Comparison of ENCODE assay signal across 28 cellular contexts in genomic region chr9:94851467-94851866, GRCh38.
"Had no signal": no experiment of that assay in that cellular context is flagged by ENCODE, and none has a peak within 500 bp of the region (broad histone marks: within the 10 kb centered on the region; RNA-seq: fewer than 3 reads in every experiment).

No MANE protein-coding gene starts in this region.

- H3K9me3 ChIP-seq: adrenal gland, body of pancreas, breast epithelium, SJCRH30 had no signal

- H3K27me3 Mint-ChIP-seq: activated CD4-positive, alpha-beta T cell treated with anti-CD3 and anti-CD28 coated beads, Interleukin-2, amount 10 ng/mL, durations not matched to agents 24 days and 14 days; activated T-cell treated with anti-CD3 and anti-CD28 coated beads, Interleukin-2, amount 50 U/mL, for 24 hours had no signal

- H3K36me3 ChIP-seq: adrenal gland, breast epithelium, SJCRH30, WERI-Rb-1 had no signal

- DNase-seq: activated CD4-positive, alpha-beta T cell treated with anti-CD3 and anti-CD28 coated beads for 1 hour; activated CD4-positive, alpha-beta T cell treated with anti-CD3 and anti-CD28 coated beads, Interleukin-2, amount 10 ng/mL, durations not matched to agents 24 days and 14 days; activated CD4-positive, alpha-beta T cell treated with anti-CD3 and anti-CD28 coated beads, Interleukin-2, amount 50 U/mL, for 48 hours; activated CD4-positive, CD25-positive, alpha-beta regulatory T cell; activated CD8-positive, alpha-beta T cell treated with anti-CD3 and anti-CD28 coated beads, Interleukin-2, amount 10 ng/mL, durations not matched to agents 7 days and 5 days; activated gamma-delta T cell; activated naive CD4-positive, alpha-beta T cell treated with anti-CD3 and anti-CD28 coated beads for 36 hours; activated T-cell treated with anti-CD3 and anti-CD28 coated beads, Interleukin-2, amount 50 U/mL, for 24 hours; adrenal gland; body of pancreas; Karpas-422; KBM-7; NCI-H1105 treated with DMSO at 0.1 percent for 48 hours; NCI-H1436; NCI-H1694; NCI-H1930; NCI-H2081 treated with DMSO at 0.1 percent for 48 hours; NCI-H345; NCI-H524 treated with DMSO at 0.1 percent for 48 hours; SHP77; SJCRH30; T1000; WERI-Rb-1 had no signal

- ATAC-seq: activated CD8-positive, alpha-beta T cell treated with anti-CD3 and anti-CD28 coated beads, Interleukin-2, amount 10 ng/mL, durations not matched to agents 7 days and 5 days; activated naive CD4-positive, alpha-beta T cell treated with anti-CD3 and anti-CD28 coated beads, Interleukin-2, amount 50 U/mL, for 72 hours; body of pancreas; Panc1 had no signal

- H3K4me1 ChIP-seq: breast epithelium had no signal

- H3K4me3 Mint-ChIP-seq: activated CD4-positive, alpha-beta T cell treated with anti-CD3 and anti-CD28 coated beads, Interleukin-2, amount 10 ng/mL, durations not matched to agents 24 days and 14 days; activated CD8-positive, alpha-beta T cell treated with anti-CD3 and anti-CD28 coated beads, Interleukin-2, amount 10 ng/mL, durations not matched to agents 7 days and 5 days; activated naive CD4-positive, alpha-beta T cell treated with anti-CD3 and anti-CD28 coated beads for 36 hours; activated T-cell treated with anti-CD3 and anti-CD28 coated beads, Interleukin-2, amount 50 U/mL, for 24 hours had no signal

- H3K9me3 Mint-ChIP-seq: activated CD4-positive, alpha-beta T cell treated with anti-CD3 and anti-CD28 coated beads, Interleukin-2, amount 10 ng/mL, durations not matched to agents 24 days and 14 days; activated naive CD4-positive, alpha-beta T cell treated with anti-CD3 and anti-CD28 coated beads for 36 hours; activated naive CD4-positive, alpha-beta T cell treated with anti-CD3 and anti-CD28 coated beads, Interleukin-2, amount 50 U/mL, for 72 hours; activated T-cell treated with anti-CD3 and anti-CD28 coated beads, Interleukin-2, amount 50 U/mL, for 24 hours; activated T-helper 2 cell treated with anti-CD3 and anti-CD28 coated beads, Interferon-gamma antibody, Interleukin-2, Interleukin-4, amounts not matched to agents 10 μg/mL and 5 μg/mL and 100 μg/mL, durations not matched to agents 14 hours and 24 hours and 36 hours had no signal

- H3K27ac ChIP-seq: adrenal gland, body of pancreas, breast epithelium, SJCRH30, SK-N-MC, WERI-Rb-1 had no signal

- H3K27me3 ChIP-seq: adrenal gland, body of pancreas, breast epithelium, SJCRH30 had no signal

- H3K27ac Mint-ChIP-seq: activated CD4-positive, alpha-beta T cell treated with anti-CD3 and anti-CD28 coated beads, Interleukin-2, amount 10 ng/mL, durations not matched to agents 24 days and 14 days; activated CD8-positive, alpha-beta T cell treated with anti-CD3 and anti-CD28 coated beads, Interleukin-2, amount 10 ng/mL, durations not matched to agents 7 days and 5 days; activated naive CD4-positive, alpha-beta T cell treated with anti-CD3 and anti-CD28 coated beads for 36 hours; activated naive CD4-positive, alpha-beta T cell treated with anti-CD3 and anti-CD28 coated beads, Interleukin-2, amount 50 U/mL, for 72 hours; activated T-cell treated with anti-CD3 and anti-CD28 coated beads, Interleukin-2, amount 50 U/mL, for 24 hours; activated T-helper 2 cell treated with anti-CD3 and anti-CD28 coated beads, Interferon-gamma antibody, Interleukin-2, Interleukin-4, amounts not matched to agents 10 μg/mL and 5 μg/mL and 100 μg/mL, durations not matched to agents 14 hours and 24 hours and 36 hours had no signal

- H3K4me3 ChIP-seq: adrenal gland, body of pancreas, breast epithelium, SJCRH30, SK-N-MC had no signal
